In genomic region chr20:22691369-22692118, GRCh38 we compare ENCODE assay signal across 8 cellular contexts.
DNase-seq lines count a peak whose midpoint lies in the region; ATAC-seq and TF ChIP-seq lines count a peak whose summit lies in the region.

No MANE protein-coding gene starts in this region.

- no peaks in the 10 kb centered on the region for H3K36me3 Mint-ChIP-seq in brain

- H3K9me3 ChIP-seq in skeletal muscle satellite cell (replicated peaks; ENCODE audit: low read length): no peaks in the 10 kb centered on the region

- peak overlapping the region; percentile 43 for H3K9ac ChIP-seq in skeletal muscle satellite cell (ENCODE audit: low read depth, low read length)

- peaks cover 5% of the 10 kb centered on the region for H3K4me1 ChIP-seq in skeletal muscle satellite cell (ENCODE audit: control insufficient read depth, insufficient read depth, low read length)

- ATAC-seq in HG02759 (IDR thresholded peaks at IDR 0.05; ENCODE audit: unreplicated experiment): peak; percentile 75
- no peak for ATAC-seq in HG03280 (IDR thresholded peaks at IDR 0.05; ENCODE audit: unreplicated experiment)

- H3K4me2 ChIP-seq in skeletal muscle satellite cell (ENCODE audit: low read length): peak overlapping the region; percentile 67

- no peaks in the 10 kb centered on the region for H3K4me1 Mint-ChIP-seq in brain

- peak overlapping the region in 1 of 5 experiments; percentile 1 for H3K27ac Mint-ChIP-seq in brain

- TF ChIP-seq CTCF in GM12875 (IDR thresholded peaks at IDR 0.05; ENCODE audit: borderline replicate concordance, insufficient read depth, low read depth, low read length): peak; percentile 79
- TF ChIP-seq CTCF in brain (conservative IDR thresholded peaks at IDR 0.05): peak; percentile 92 to 95

- H3K4me3 ChIP-seq in GM12875 (ENCODE audit: low read depth, low read length) (no peak overlapping the region), skeletal muscle satellite cell (ENCODE audit: low read length) (peak overlapping the region; percentile 43)

- peaks cover 15% of the 10 kb centered on the region for H3K27me3 Mint-ChIP-seq in brain

- no peaks in the 10 kb centered on the region for H3K27me3 ChIP-seq in skeletal muscle satellite cell (ENCODE audit: control insufficient read depth, insufficient read depth, low read length)

- DNase-seq in NCI-H146 (lab: John Stamatoyannopoulos, UW): peak; percentile 80
- peak in 3 of 5 donors; percentile 6 to 46 (median 7) for DNase-seq in T-helper 1 cell
- DNase-seq in iPS-NIHi7 (ENCODE audit: extremely low spot score): peak; percentile 94

- no peaks in the 10 kb centered on the region for H3K36me3 ChIP-seq in skeletal muscle satellite cell (ENCODE audit: insufficient read depth, low read length)

- no peak overlapping the region for H3K4me3 Mint-ChIP-seq in brain

- H3K9me3 Mint-ChIP-seq in brain: no peaks in the 10 kb centered on the region

Comparison
In these comparisons a context has a peak if more than half of its experiments do, and no peak if none do; other contexts are left out.
1. DNase-seq: peak in every context shown above with its lines; median percentile 94 in iPS-NIHi7; 80 in NCI-H146; 7 in T-helper 1 cell.